8 cellular contexts compared by ENCODE assay signal in genomic region chr17:64961561-64962378, GRCh38. TPM values are rescaled to one million over a fixed set of nuclear protein-coding genes. Genes with fewer than 3 reads are reported as not detected.
DNase-seq lines count a peak whose midpoint lies in the region; ATAC-seq and TF ChIP-seq lines count a peak whose summit lies in the region.
"Not testable (repeated sequence)": the region's sequence is repeated elsewhere in the genome, so short reads cannot be mapped to it uniquely, and the experiment has no call there.

No MANE protein-coding gene starts in this region.

- peak overlapping the region in 2 of 3 donors; percentile 23 to 63 for H3K9ac ChIP-seq in skeletal muscle tissue (ENCODE audit: low read depth in 1 of 3, low read length in 3 of 3)

- peak; percentile 79 for DNase-seq in BE2C
- peak; percentile 84 for DNase-seq in KBM-7
- peak; percentile 66 for DNase-seq in NCI-H774 (lab: John Stamatoyannopoulos, UW)
- not testable (repeated sequence) for DNase-seq in activated B cell treated with CpG ODN at 0.5 μM for 24 hours
- DNase-seq in choroid plexus epithelial cell (ENCODE audit: low read depth): peak; percentile 68
- peak in 1 of 2 donors; percentile 48 for DNase-seq in left colon

- H3K27ac Mint-ChIP-seq in activated B cell treated with CpG ODN at 0.5 μM for 24 hours: not testable (repeated sequence)

- H3K9me3 Mint-ChIP-seq in activated B cell treated with CpG ODN at 0.5 μM for 24 hours: not testable (repeated sequence)

- ATAC-seq in GM19025 (IDR thresholded peaks at IDR 0.05; ENCODE audit: low read depth, unreplicated experiment) (peak; percentile 30), activated B cell treated with CpG ODN at 0.5 μM for 24 hours (ENCODE audit: low read depth) (peak; percentile 38), left colon (peak; percentile 78)

- H3K9me3 ChIP-seq in BE2C; skeletal muscle tissue (ENCODE audit: control insufficient read depth in 3 of 3, low read length in 3 of 3): not testable (repeated sequence)

- CTCF ChIA-PET in activated B cell treated with CpG ODN at 0.5 μM for 24 hours (lab: Charles Lee): interaction anchor here (0.7 to 2.7 kb wide), 10 partner anchors 17 to 300 kb away, joined by 3 to 14 read pairs (median 6); partner anchors contain the start of genes LRRC37A3, RGS9 and SMURF2

- TF ChIP-seq CTCF in BE2C (IDR thresholded peaks at IDR 0.05; ENCODE audit: low read depth, low read length) (peak; percentile 64), choroid plexus epithelial cell (conservative IDR thresholded peaks at IDR 0.05; ENCODE audit: low read depth, low read length) (peak; percentile 60)
- TF ChIP-seq CTCF in activated B cell treated with CpG ODN at 0.5 μM for 24 hours (IDR thresholded peaks at IDR 0.05): not testable (repeated sequence)

- H3K27me3 Mint-ChIP-seq in activated B cell treated with CpG ODN at 0.5 μM for 24 hours: not testable (repeated sequence)

- peaks cover 49% of the 10 kb centered on the region for H3K4me1 Mint-ChIP-seq in activated B cell treated with CpG ODN at 0.5 μM for 24 hours

- H3K27me3 ChIP-seq in BE2C; skeletal muscle tissue (ENCODE audit: control insufficient read depth in 3 of 3, insufficient read depth in 3 of 3, low read length in 3 of 3): not testable (repeated sequence)

- H3K4me1 ChIP-seq in BE2C: not testable (repeated sequence)
- peaks cover 7 to 12% (median 8%) of the 10 kb centered on the region in 3 donors for H3K4me1 ChIP-seq in skeletal muscle tissue (ENCODE audit: control insufficient read depth in 3 of 3, insufficient read depth in 3 of 3, low read length in 3 of 3)

- H3K4me3 ChIP-seq in BE2C (ENCODE audit: low read depth, low read length): peak overlapping the region; percentile 31
- H3K4me3 ChIP-seq in choroid plexus epithelial cell (ENCODE audit: low read depth, low read length): not testable (repeated sequence)
- H3K4me3 ChIP-seq in skeletal muscle tissue (ENCODE audit: low read length in 3 of 3): peak overlapping the region in 2 of 3 donors; percentile 42

- intact Hi-C loops in activated B cell treated with CpG ODN at 0.5 μM for 24 hours (cut with micrococcal nuclease): loop anchor here (1.0 to 10.0 kb wide), 6 partner anchors 35 to 1203 kb away; partner anchors contain the start of gene RGS9
- intact Hi-C loops in left colon (cut with DNase I, micrococcal nuclease): not testable (repeated sequence)

- not testable (repeated sequence) for H3K36me3 ChIP-seq in BE2C; skeletal muscle tissue (ENCODE audit: control insufficient read depth in 3 of 3, insufficient read depth in 3 of 3, low read length in 3 of 3)

- H3K27ac ChIP-seq in skeletal muscle tissue (ENCODE audit: low read depth, low read length): not testable (repeated sequence)

- in situ Hi-C loops in KBM-7 (cut with MboI; ENCODE audit: low pct_unique_long_range_greater_than_20kb, low sequenced_read_pairs): loop anchor here (25.0 kb wide), 1 partner anchor 226 kb away; no protein-coding TSS in a partner anchor

- POLR2A ChIA-PET in activated B cell treated with CpG ODN at 0.5 μM for 24 hours (lab: Charles Lee): interaction anchor here (0.6 to 1.0 kb wide), 3 partner anchors 13 to 189 kb away, joined by 3 to 6 read pairs (median 3); no protein-coding TSS in a partner anchor

- peak overlapping the region; percentile 36 for H3K4me3 Mint-ChIP-seq in activated B cell treated with CpG ODN at 0.5 μM for 24 hours

- not testable (repeated sequence) for H3K36me3 Mint-ChIP-seq in activated B cell treated with CpG ODN at 0.5 μM for 24 hours (ENCODE audit: low read depth)

RNA-seq across cellular contexts. Expression of gene LRRC37A3, which starts 42.5 kb away (rescaled TPM):
- polyA plus RNA-seq in BE2C (2012; ENCODE audit: insufficient read depth, insufficient read length, low read depth): 4.2 TPM
- 28.4 and 38.2 TPM in 2 replicates for total RNA-seq in activated B cell treated with CpG ODN at 0.5 μM for 24 hours
- 10 to 100 TPM; 12.7 to 15.5 TPM for total RNA-seq in left colon
- total RNA-seq in skeletal muscle tissue: 26.1 TPM
